ENCODE assay signal across 20 cellular contexts in genomic region chr3:58620446-58620845, GRCh38. TPM values are rescaled to one million over a fixed set of nuclear protein-coding genes. Genes with fewer than 3 reads are reported as not detected.
A peak's percentile ranks its signal among the peaks of the same experiment; 100 is the strongest.
DNase-seq lines count a peak whose midpoint lies in the region; ATAC-seq and TF ChIP-seq lines count a peak whose summit lies in the region.
"Had no signal": no experiment of that assay in that cellular context is flagged by ENCODE, and none has a peak within 500 bp of the region (broad histone marks: within the 10 kb centered on the region; RNA-seq: fewer than 3 reads in every experiment).

No MANE protein-coding gene starts in this region.

- ATAC-seq in heart left ventricle (no peak), gastroesophageal sphincter (peak; percentile 18), GM21576 (IDR thresholded peaks at IDR 0.05; ENCODE audit: unreplicated experiment) (no peak), GM18519 (IDR thresholded peaks at IDR 0.05; ENCODE audit: low FRiP score, unreplicated experiment) (no peak)

- no peak for TF ChIP-seq CTCF in heart left ventricle (IDR thresholded peaks at IDR 0.05)
- TF ChIP-seq CTCF in right atrium auricular region (IDR thresholded peaks at IDR 0.05): no peak
- no peak for TF ChIP-seq CTCF in gastroesophageal sphincter (IDR thresholded peaks at IDR 0.05)
- TF ChIP-seq CTCF in testis (IDR thresholded peaks at IDR 0.05): no peak

- no peak for DNase-seq in heart left ventricle
- DNase-seq in right atrium auricular region (ENCODE audit: low spot score): no peak
- DNase-seq in neuronal stem cell (ENCODE audit: low spot score): no peak
- peak; percentile 57 for DNase-seq in testis
- no peak for DNase-seq in C1 segment of cervical spinal cord (lab: John Stamatoyannopoulos, UW)
- DNase-seq: 8988T; CD4-positive, CD25-positive, alpha-beta regulatory T cell; CD8-positive, alpha-beta memory T cell; COR-L47; DMS 273 treated with DMSO at 0.1 percent for 48 hours had no signal

- H4K91ac ChIP-seq in neuronal stem cell (ENCODE audit: low read depth, low read length, poor library complexity): no peak overlapping the region

- no peak overlapping the region for H3K9ac ChIP-seq in neuronal stem cell (ENCODE audit: low read depth, low read length, poor library complexity)
- H3K9ac ChIP-seq: BLaER1 had no signal

- no peak overlapping the region for H3K4me2 ChIP-seq in neuronal stem cell (ENCODE audit: insufficient read depth, low read length, poor library complexity, severe bottlenecking)
- H3K4me2 ChIP-seq: BLaER1 had no signal

- peak overlapping the region; percentile 9 for H2BK15ac ChIP-seq in neuronal stem cell (ENCODE audit: low read length)

- H3K36me3 ChIP-seq in heart left ventricle: no peaks in the 10 kb centered on the region
- H3K36me3 ChIP-seq in right atrium auricular region: no peaks in the 10 kb centered on the region
- H3K36me3 ChIP-seq in gastroesophageal sphincter: no peaks in the 10 kb centered on the region
- H3K36me3 ChIP-seq in neuronal stem cell (replicated peaks in 1 of 2; ENCODE audit: control insufficient read depth in 2 of 2, insufficient read depth in 2 of 2, low read length in 2 of 2): no peaks in the 10 kb centered on the region
- no peaks in the 10 kb centered on the region for H3K36me3 ChIP-seq in testis (ENCODE audit: low read depth, missing control alignments)
- H3K36me3 ChIP-seq: BLaER1, HAP-1 had no signal

- H3K4ac ChIP-seq in neuronal stem cell (ENCODE audit: low read length): no peak overlapping the region

- H3K27ac ChIP-seq in heart left ventricle (peak overlapping the region in 10 of 12 donors; percentile 29 to 77 (median 64)), right atrium auricular region (no peak overlapping the region), gastroesophageal sphincter (no peak overlapping the region), neuronal stem cell (replicated peaks; ENCODE audit: low read length) (no peak overlapping the region), testis (no peak overlapping the region)
- H3K27ac ChIP-seq: BLaER1 had no signal

- intact Hi-C loops in heart left ventricle (cut with DNase I): no loop called here
- intact Hi-C loops in testis (cut with DNase I; ENCODE audit: low total_unique reads): no loop called here

- H2AFZ ChIP-seq in neuronal stem cell (ENCODE audit: low read length): no peak overlapping the region

- H3K4me3 ChIP-seq in heart left ventricle (no peak overlapping the region), right atrium auricular region (no peak overlapping the region), gastroesophageal sphincter (no peak overlapping the region), neuronal stem cell (ENCODE audit: low read length in 2 of 2) (no peak overlapping the region), testis (no peak overlapping the region)
- H3K4me3 ChIP-seq: BLaER1, HAP-1 had no signal

- no peak overlapping the region for H3K18ac ChIP-seq in neuronal stem cell (ENCODE audit: low read length)

- WGBS in heart left ventricle, 4 donors: 82 to 92% (median 89%) methylated on average over 8 of the region's 8 CpGs
- 65% methylated on average over 8 of the region's 8 CpGs; no CpG with 5 or more reads in 1 of the 2 donors for WGBS in gastroesophageal sphincter (ENCODE audit: low coverage in 1 of 2), 2 donors
- WGBS in neuronal stem cell (ENCODE audit: extremely low coverage in 2 of 2, insufficient read length in 2 of 2, insufficient replicate concordance in 1 of 2), 2 donors: no CpG with 5 or more reads among the region's 8 CpGs
- 50 to 75% methylated on average over 8 of the region's 8 CpGs for WGBS in testis, 2 donors

- H3K4me1 ChIP-seq in heart left ventricle (peaks cover 0 to 61% (median 11%) of the 10 kb centered on the region in 12 donors), right atrium auricular region (peaks cover 0 to 33% of the 10 kb centered on the region in 2 donors), gastroesophageal sphincter (peaks cover 0 to 24% (median 3%) of the 10 kb centered on the region in 3 donors), neuronal stem cell (ENCODE audit: control insufficient read depth in 2 of 2, insufficient read depth in 1 of 2, low read depth in 1 of 2, low read length in 2 of 2) (peaks cover 18% of the 10 kb centered on the region in 2 donors), testis (peaks cover 24% of the 10 kb centered on the region)
- H3K4me1 ChIP-seq: BLaER1, HAP-1 had no signal

- no peak overlapping the region for H3K23ac ChIP-seq in neuronal stem cell (ENCODE audit: low read depth, low read length, poor library complexity)

- H2BK12ac ChIP-seq in neuronal stem cell (ENCODE audit: low read length): no peak overlapping the region

- H3K9me3 ChIP-seq in heart left ventricle (no peaks in the 10 kb centered on the region), right atrium auricular region (no peaks in the 10 kb centered on the region), gastroesophageal sphincter (no peaks in the 10 kb centered on the region), neuronal stem cell (replicated peaks in 1 of 2; ENCODE audit: control insufficient read depth in 2 of 2, insufficient read depth in 1 of 2, low read depth in 1 of 2, low read length in 2 of 2) (peaks cover 0 to 2% of the 10 kb centered on the region in 2 donors), testis (no peaks in the 10 kb centered on the region)
- H3K9me3 ChIP-seq: BLaER1, HAP-1 had no signal

- H2BK120ac ChIP-seq in neuronal stem cell (ENCODE audit: low read depth, low read length): no peak overlapping the region

- peak overlapping the region; percentile 73 for H2AK5ac ChIP-seq in neuronal stem cell (ENCODE audit: low read depth, low read length)

- no peak overlapping the region for H3K14ac ChIP-seq in neuronal stem cell (ENCODE audit: low read length)

- H4K8ac ChIP-seq in neuronal stem cell (ENCODE audit: low read depth, low read length): no peak overlapping the region

- H3K79me1 ChIP-seq in neuronal stem cell (ENCODE audit: low read depth, low read length): no peaks in the 10 kb centered on the region

- no peak for TF ChIP-seq POLR2A in heart left ventricle (IDR thresholded peaks at IDR 0.05)
- no peak for TF ChIP-seq POLR2A in gastroesophageal sphincter (IDR thresholded peaks at IDR 0.05)
- TF ChIP-seq POLR2A in testis (IDR thresholded peaks at IDR 0.05): no peak

- H2BK5ac ChIP-seq in neuronal stem cell (ENCODE audit: low read length): no peak overlapping the region

- H3K27me3 ChIP-seq in heart left ventricle (no peaks in the 10 kb centered on the region), right atrium auricular region (no peaks in the 10 kb centered on the region), gastroesophageal sphincter (no peaks in the 10 kb centered on the region), neuronal stem cell (ENCODE audit: control insufficient read depth in 3 of 3, insufficient read depth in 3 of 3, low read depth in 1 of 3, low read length in 3 of 3) (no peaks in the 10 kb centered on the region), testis (no peaks in the 10 kb centered on the region)
- H3K27me3 ChIP-seq: BLaER1 had no signal

- no peak for TF ChIP-seq EP300 in gastroesophageal sphincter (IDR thresholded peaks at IDR 0.05)

RNA-seq across cellular contexts. Expression of gene FAM107A, which starts 43.3 kb away (rescaled TPM):
- total RNA-seq in heart left ventricle: 100 to 1,000 TPM in 3 of 9 donors, 10 to 100 TPM in 6; 24.6 to 144 (median 62.5) TPM
- 10 to 100 TPM; 39.2 to 47.9 TPM for polyA plus RNA-seq in heart left ventricle
- total RNA-seq in right atrium auricular region: 10 to 100 TPM; 76.5 to 80.7 TPM
- 100 to 1,000 TPM in 1 of 4 donors, 10 to 100 TPM in 3; 27.9 to 109 (median 83.8) TPM for total RNA-seq in gastroesophageal sphincter
- polyA plus RNA-seq in neuronal stem cell (2013, experiment 1 of 2): 2.1 TPM
- 2.0 TPM for polyA plus RNA-seq in neuronal stem cell (2013, experiment 2 of 2)
- 10 to 100 TPM; 14.8 to 17.8 TPM for total RNA-seq in testis
- 7.8 TPM for polyA plus RNA-seq in testis (ENCODE audit: insufficient read depth, low read depth, low replicate concordance)
- total RNA-seq: A673; CD4-positive, CD25-positive, alpha-beta regulatory T cell; CD8-positive, alpha-beta memory T cell; H4; HepG2 had no signal
- polyA plus RNA-seq: CD4-positive, CD25-positive, alpha-beta regulatory T cell; CD8-positive, alpha-beta memory T cell; HepG2; IgD-negative memory B cell had no signal

RNA-seq across cellular contexts. Expression of gene FAM3D, which starts 46.1 kb away (rescaled TPM):
- total RNA-seq in heart left ventricle (not detected), right atrium auricular region (not detected), gastroesophageal sphincter (10 to 100 TPM in 1 of 4 donors, 1 to 10 TPM in 1, not detected in 2; 1.9 to 33.2 TPM), testis (under 1 TPM in 1 of 2 donors, not detected in 1; 0.19 TPM)
- polyA plus RNA-seq in heart left ventricle (under 1 TPM in 1 of 2 donors, not detected in 1; 0.06 TPM), testis (ENCODE audit: insufficient read depth, low read depth, low replicate concordance) (0.41 TPM)
- 0.08 TPM for polyA plus RNA-seq in neuronal stem cell (2013, experiment 1 of 2)
- polyA plus RNA-seq in neuronal stem cell (2013, experiment 2 of 2): 0.08 TPM
- total RNA-seq: A673; CD4-positive, CD25-positive, alpha-beta regulatory T cell; CD8-positive, alpha-beta memory T cell; HepG2 had no signal
- polyA plus RNA-seq: AG04450; CD4-positive, CD25-positive, alpha-beta regulatory T cell; CD8-positive, alpha-beta memory T cell; HepG2; IgD-negative memory B cell had no signal

Comparison
In these comparisons a context has a peak if more than half of its experiments do, and no peak if none do; other contexts are left out.
1. H3K27ac ChIP-seq: peak in heart left ventricle (10 of 12); none in right atrium auricular region (0 of 2), gastroesophageal sphincter (0 of 4), neuronal stem cell (single experiment) and testis (0 of 2).